Comparison of ENCODE assay signal across 11 cellular contexts in genomic region chr1:147762233-147763024, GRCh38. TPM values are rescaled to one million over a fixed set of nuclear protein-coding genes. Genes with fewer than 3 reads are reported as not detected.
DNase-seq lines count a peak whose midpoint lies in the region; ATAC-seq and TF ChIP-seq lines count a peak whose summit lies in the region.
"Had no signal": no experiment of that assay in that cellular context is flagged by ENCODE, and none has a peak within 500 bp of the region (broad histone marks: within the 10 kb centered on the region; RNA-seq: fewer than 3 reads in every experiment).

No MANE protein-coding gene starts in this region.

- H3K27me3 ChIP-seq in spleen (replicated peaks in 1 of 7), result peaks cover 0 to 5% (median 0%) of the 10 kb centered on the region in 7 donors

- TF ChIP-seq CTCF in fibroblast of the aortic adventitia (IDR thresholded peaks at IDR 0.05; ENCODE audit: insufficient read depth, low read length) (no peak), spleen (IDR thresholded peaks at IDR 0.05 in 8 of 11, conservative IDR thresholded peaks at IDR 0.05 in 3 of 11) (no peak)

- POLR2A ChIA-PET in T-cell (lab: Charles Lee), result interaction anchor here in 1 of 2 donors (0.5 kb wide), 1 partner anchor 547 kb away, joined by 3 read pairs; no protein-coding TSS in a partner anchor

- H3K9me3 ChIP-seq in spleen, result no peaks in the 10 kb centered on the region

- no peaks in the 10 kb centered on the region for H3K36me3 ChIP-seq in spleen

- no peaks in the 10 kb centered on the region for H3K9me3 Mint-ChIP-seq in T-cell

- no peaks in the 10 kb centered on the region for H3K27me3 Mint-ChIP-seq in T-cell

- H3K4me3 ChIP-seq in fibroblast of the aortic adventitia (ENCODE audit: low read depth, low read length), result no peak overlapping the region
- H3K4me3 ChIP-seq in spleen, result no peak overlapping the region

- H3K4me1 Mint-ChIP-seq in T-cell, result peaks cover 26 to 41% (median 31%) of the 10 kb centered on the region in 3 donors

- peak overlapping the region; percentile 73 to 86 for H3K27ac Mint-ChIP-seq in T-cell

- H3K36me3 Mint-ChIP-seq in T-cell, result no peaks in the 10 kb centered on the region

- peak; percentile 83 to 92 (median 87) for ATAC-seq in T-cell (replicated peaks in 1 of 4)
- no peak for ATAC-seq in GM21619 (IDR thresholded peaks at IDR 0.05; ENCODE audit: unreplicated experiment)
- ATAC-seq in HG03520 (IDR thresholded peaks at IDR 0.05; ENCODE audit: unreplicated experiment), result no peak
- no peak for ATAC-seq in HG03135 (IDR thresholded peaks at IDR 0.05; ENCODE audit: unreplicated experiment)
- ATAC-seq: Panc1 had no signal

- CTCF ChIA-PET in T-cell (lab: Charles Lee), result interaction anchor here in 1 of 2 donors (0.9 kb wide), 1 partner anchor 130 kb away, joined by 3 read pairs; no protein-coding TSS in a partner anchor

- H3K27ac ChIP-seq in spleen, result peak overlapping the region; percentile 4 to 73 (median 50)
- H3K27ac ChIP-seq: 22Rv1 had no signal

- peak overlapping the region; percentile 14 to 51 (median 17) for H3K4me3 Mint-ChIP-seq in T-cell

- 4 to 15% (median 11%) methylated on average over 3 of the region's 3 CpGs for WGBS in spleen, 5 donors

- TF ChIP-seq POLR2A in spleen (IDR thresholded peaks at IDR 0.05), result no peak

- DNase-seq in NK-92 treated with Interleukin-12 subunit alpha and Interleukin-12 subunit beta, amount 100 ng/mL, for 24 hours (lab: John Stamatoyannopoulos, UW), result peak; percentile 6
- DNase-seq in NK-92 (lab: John Stamatoyannopoulos, UW; ENCODE audit: unreplicated experiment) (no peak), T-cell (peak in 5 of 34 experiments; percentile 2 to 13 (median 6)), fibroblast of the aortic adventitia (ENCODE audit: low read depth) (peak; percentile 66), spleen (no peak)
- DNase-seq: posterior cingulate gyrus had no signal

- H3K4me1 ChIP-seq in spleen, result peaks cover 20 to 28% (median 23%) of the 10 kb centered on the region in 6 donors

- intact Hi-C loops in spleen (cut with DNase I; ENCODE audit: low total_unique reads), result no loop called here

RNA-seq across cellular contexts. Expression of gene GJA5, which starts 2.0 kb away (rescaled TPM):
- total RNA-seq in T-cell (not detected), fibroblast of the aortic adventitia (ENCODE audit: low replicate concordance) (0.74 TPM in 1 of 2 replicates, not detected in the other), spleen (10 to 100 TPM in 2 of 7 donors, 1 to 10 TPM in 5; 2.9 to 19.8 (median 8.4) TPM)
- 1 to 10 TPM; 1.5 to 5.7 (median 3.9) TPM for polyA plus RNA-seq in spleen

Comparison
In these comparisons a context has a peak if more than half of its experiments do, and no peak if none do; other contexts are left out.
1. DNase-seq: peak in NK-92 treated with Interleukin-12 subunit alpha and Interleukin-12 subunit beta, amount 100 ng/mL, for 24 hours (single experiment) and fibroblast of the aortic adventitia (single experiment); none in NK-92 (single experiment) and spleen (single experiment).
2. ATAC-seq: peak in T-cell (4 of 4); none in GM21619 (single experiment), HG03520 (single experiment) and HG03135 (single experiment).